Comparison of ENCODE assay signal across 8 cellular contexts in the genomic region with DNA sequence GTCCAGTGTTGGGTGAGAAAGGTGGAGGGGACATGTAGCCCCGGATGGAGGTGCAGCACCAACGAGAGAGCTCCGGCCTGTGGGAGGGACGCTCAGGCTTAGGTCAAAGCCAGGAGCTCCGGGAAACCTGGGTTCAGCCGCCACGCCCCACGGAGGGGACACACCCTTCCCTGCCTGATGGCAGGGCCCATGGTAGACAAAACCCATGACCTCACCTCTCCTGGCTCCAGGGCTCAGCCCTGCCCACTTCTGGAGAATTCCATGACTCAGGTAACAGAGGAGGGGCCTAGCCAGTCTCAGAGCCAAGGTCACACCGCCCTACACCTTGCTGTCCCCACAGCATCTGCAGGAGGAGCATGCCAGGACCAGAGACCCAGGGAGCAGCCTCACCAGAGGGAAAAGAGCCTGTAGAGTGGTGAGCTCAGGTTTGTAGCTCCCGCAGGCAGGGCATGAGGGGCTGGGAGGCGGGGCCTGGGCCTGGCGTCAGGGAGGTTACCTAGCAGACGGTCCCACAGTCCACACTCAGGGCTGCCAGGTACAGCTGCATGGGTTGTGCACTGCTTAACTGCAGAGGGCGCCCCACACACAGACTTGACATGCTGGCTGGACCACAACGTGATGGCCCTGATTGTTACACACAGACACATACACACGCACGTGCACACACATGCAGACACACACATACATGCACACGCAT.
DNase-seq lines count a peak whose midpoint lies in the region; ATAC-seq, FAIRE-seq and TF ChIP-seq lines count a peak whose summit lies in the region.

No MANE protein-coding gene starts in this region.

- ATAC-seq in Panc1 (0 out of 2 replicates have a peak, but pooled peaks have one; percentile 27), K562 (peak; percentile 94), left colon (peak; percentile 95), GM18502 (IDR thresholded peaks at IDR 0.05; ENCODE audit: poor library complexity, unreplicated experiment) (no peak)

- WGBS in K562 (ENCODE audit: insufficient coverage, low coverage, missing lambda C conversion rate), result 1% methylated on average over 11 of the region's 18 CpGs

- in situ Hi-C loops in Panc1 (cut with HindIII; ENCODE audit: low pct_unique_long_range_greater_than_20kb, low sequenced_read_pairs) (no loop called here), K562 (cut with MboI) (no loop called here)

- H3K4me3 ChIP-seq in BJ (ENCODE audit: low read depth, low read length) (no peak overlapping the region), Panc1 (ENCODE audit: low read depth in 2 of 2, low read length in 2 of 2) (no peak overlapping the region), K562 (no peak overlapping the region)

- no peak for TF ChIP-seq POLR2A in K562 (conservative IDR thresholded peaks at IDR 0.05)

- H4K20me1 ChIP-seq in K562 (replicated peaks; ENCODE audit: control insufficient read depth, insufficient read depth, low read length), result no peaks in the 10 kb centered on the region; the same call in 1 of the 2 replicates

- DNase-seq in BJ (ENCODE audit: low read depth), result no peak
- DNase-seq in H4 (ENCODE audit: low spot score), result peak; percentile 50
- DNase-seq in Panc1 (ENCODE audit: low read depth, low spot score), result no peak
- peak; percentile 38 to 70 (median 48) for DNase-seq in K562 (ENCODE audit: extremely low read depth in 1 of 4, low spot score in 3 of 4)
- peak; percentile 86 to 92 for DNase-seq in left colon
- peak; percentile 22 for DNase-seq in stimulated activated CD8-positive, alpha-beta memory T cell treated with anti-CD3 and anti-CD28 coated beads, Interleukin-7, amount 100 ng/mL, for 24 hours (ENCODE audit: low read depth)
- no peak for DNase-seq in inferior parietal cortex (ENCODE audit: extremely low spot score)

- H3K27ac ChIP-seq in Panc1 (ENCODE audit: low read length), result no peak overlapping the region
- no peak overlapping the region for H3K27ac ChIP-seq in K562 (ENCODE audit: extremely low read depth, low read depth, low read length)

- intact Hi-C loops in Panc1 (cut with micrococcal nuclease; ENCODE audit: unreplicated experiment), result loop anchor here (5.0 kb wide), 1 partner anchor 161 kb away; no protein-coding TSS in a partner anchor
- intact Hi-C loops in K562 (cut with micrococcal nuclease), result loop anchor here (2.0 to 10.0 kb wide), 3 partner anchors 157 to 347 kb away; no protein-coding TSS in a partner anchor
- intact Hi-C loops in left colon (cut with DNase I, micrococcal nuclease), result no loop called here

- no peak overlapping the region for H2AFZ ChIP-seq in K562 (ENCODE audit: low read depth, low read length)

- H3K79me2 ChIP-seq in K562 (ENCODE audit: control insufficient read depth, insufficient read depth, low read length), result no peaks in the 10 kb centered on the region

- no peaks in the 10 kb centered on the region for H3K9me1 ChIP-seq in K562 (ENCODE audit: control insufficient read depth, insufficient read depth, low read length)

- H3K36me3 ChIP-seq in BJ (ENCODE audit: control insufficient read depth, insufficient read depth, low read length) (no peaks in the 10 kb centered on the region), Panc1 (ENCODE audit: control insufficient read depth, insufficient read depth, low read length) (no peaks in the 10 kb centered on the region), K562 (ENCODE audit: control insufficient read depth, insufficient read depth, low read length) (no peaks in the 10 kb centered on the region)

- BruUV-seq in Panc1 (replicated peaks; lab: Mats Ljungman, UMichigan) (no TSS peak), K562 (replicated peaks; lab: Mats Ljungman, UMichigan) (no TSS peak)

- peak; percentile 56 to 81 for TF ChIP-seq RAD21 in K562 (CRISPR knock-in tag; conservative IDR thresholded peaks at IDR 0.05 in 1 of 2, IDR thresholded peaks at IDR 0.05 in 1 of 2)

- CTCF ChIA-PET in BJ (lab: Yijun Ruan, JAX) (interaction anchor here (1.0 to 2.8 kb wide), 6 partner anchors 8 to 157 kb away, joined by 3 to 9 read pairs (median 4); no protein-coding TSS in a partner anchor), Panc1 (lab: Charles Lee) (interaction anchor here (0.7 kb wide), 1 partner anchor 178 kb away, joined by 8 read pairs; no protein-coding TSS in a partner anchor), K562 (lab: Yijun Ruan, JAX; ENCODE audit: low intra/inter-chr PET ratio) (interaction anchor here (1.1 kb wide), 1 partner anchor 426 kb away, joined by 4 read pairs; no protein-coding TSS in a partner anchor)

- TF ChIP-seq CTCF in BJ (IDR thresholded peaks at IDR 0.05; ENCODE audit: insufficient read depth, low read depth, low read length) (peak; percentile 47), Panc1 (IDR thresholded peaks at IDR 0.05) (no peak; the same call in 1 of the 2 replicates), K562 (IDR thresholded peaks at IDR 0.05 in 2 of 3, conservative IDR thresholded peaks at IDR 0.05 in 1 of 3; ENCODE audit: insufficient read depth in 2 of 3, low read depth in 1 of 3, low read length in 3 of 3) (peak; percentile 70 to 71 (median 70))

- peak; percentile 65 for FAIRE-seq in K562 (lab: Jason Lieb, UNC)

- H3K9ac ChIP-seq in K562 (ENCODE audit: insufficient read depth in 1 of 2, low read depth in 2 of 2, low read length in 2 of 2), result peak overlapping the region in 1 of 2 experiments; percentile 66; a peak in 1 of 4 replicates

- H3K27me3 ChIP-seq in BJ (ENCODE audit: control insufficient read depth, insufficient read depth, low read length) (no peaks in the 10 kb centered on the region; the same call in 1 of the 2 replicates), Panc1 (ENCODE audit: control insufficient read depth, insufficient read depth, low read length) (no peaks in the 10 kb centered on the region), K562 (ENCODE audit: control insufficient read depth in 2 of 2, insufficient read depth in 2 of 2, low read length in 2 of 2) (no peaks in the 10 kb centered on the region)

- no peaks in the 10 kb centered on the region for H3K9me3 ChIP-seq in Panc1 (ENCODE audit: control insufficient read depth, insufficient read depth, low read depth, low read length)
- H3K9me3 ChIP-seq in K562 (replicated peaks; ENCODE audit: control insufficient read depth, insufficient read depth, low read depth, low read length), result no peaks in the 10 kb centered on the region

- H3K4me1 ChIP-seq in Panc1 (ENCODE audit: control insufficient read depth, insufficient read depth, low read length) (peaks cover 9% of the 10 kb centered on the region), K562 (replicated peaks in 1 of 2; ENCODE audit: control insufficient read depth in 2 of 2, insufficient read depth in 2 of 2, low read length in 2 of 2) (peaks cover 0 to 34% of the 10 kb centered on the region in 2 experiments; a peak in 3 of 5 replicates)

- POLR2A ChIA-PET in BJ (lab: Charles Lee) (no interaction called here), Panc1 (lab: Charles Lee) (no interaction called here), K562 (lab: Yijun Ruan, JAX) (no interaction called here)

- H3K4me2 ChIP-seq in K562 (ENCODE audit: insufficient read depth, low read length), result no peak overlapping the region

- TF ChIP-seq EP300 in K562 (IDR thresholded peaks at IDR 0.05; ENCODE audit: low read length), result no peak

TF ChIP-seq in K562, 482 proteins besides CTCF, POLR2A, EP300 and RAD21 (continues in another document):
- 0 out of 2 replicates have a peak, but pooled peaks have one; percentile 16 for TF ChIP-seq MYC (IDR thresholded peaks at IDR 0.05; ENCODE audit: low read depth, low read length)
- TF ChIP-seq MYC (CRISPR knock-in tag; IDR thresholded peaks at IDR 0.05; ENCODE audit: borderline replicate concordance, low read depth), result no peak

Comparison
In these comparisons a context has a peak if more than half of its experiments do, and no peak if none do; other contexts are left out.
1. DNase-seq: peak in H4 (single experiment), K562 (4 of 4), left colon (2 of 2) and stimulated activated CD8-positive, alpha-beta memory T cell treated with anti-CD3 and anti-CD28 coated beads, Interleukin-7, amount 100 ng/mL, for 24 hours (single experiment); none in BJ (single experiment), Panc1 (single experiment) and inferior parietal cortex (single experiment).
2. intact Hi-C loops: an anchor here in Panc1 (5.0 kb wide) and K562 (2.0 to 10.0 kb wide); none called in left colon.